ENCODE assay signal across 27 cellular contexts in genomic region chr9:14434971-14435718, GRCh38.
"Had no signal": no experiment of that assay in that cellular context is flagged by ENCODE, and none has a peak within 500 bp of the region (broad histone marks: within the 10 kb centered on the region; RNA-seq: fewer than 3 reads in every experiment).

No MANE protein-coding gene starts in this region.

- DNase-seq: activated CD4-positive, alpha-beta T cell treated with anti-CD3 and anti-CD28 coated beads for 1 hour; activated CD4-positive, alpha-beta T cell treated with anti-CD3 and anti-CD28 coated beads, Interleukin-2, amount 50 U/mL, for 1 hour; activated CD8-positive, alpha-beta T cell treated with anti-CD3 and anti-CD28 coated beads, Interleukin-2, amount 10 ng/mL, durations not matched to agents 7 days and 5 days; activated naive CD4-positive, alpha-beta T cell; activated T-cell treated with anti-CD3 and anti-CD28 coated beads, Interleukin-2, amount 50 U/mL, for 1 hour; adrenal gland; esophagus squamous epithelium; gastrocnemius medialis; islet precursor cell; left colon; naive thymus-derived CD8-positive, alpha-beta T cell; ovary; right lobe of liver; stimulated activated CD4-positive, alpha-beta T cell treated with anti-CD3 and anti-CD28 coated beads, Interleukin-15, amount 100 ng/mL, for 24 hours; stomach; T-cell; transverse colon; uterus had no signal

- H3K36me3 Mint-ChIP-seq: activated naive CD8-positive, alpha-beta T cell; mesothelial cell of epicardium; naive thymus-derived CD8-positive, alpha-beta T cell; stimulated activated memory B cell treated with anti-CD40 and anti-IgM and Interleukin-4, amounts not matched to agents 10 μg/mL and 1 μg/mL and 100 μg/mL, for 72 hours; T-cell had no signal

- H3K4me3 Mint-ChIP-seq: activated CD8-positive, alpha-beta T cell treated with anti-CD3 and anti-CD28 coated beads, Interleukin-2, amount 10 ng/mL, durations not matched to agents 7 days and 5 days; activated naive CD8-positive, alpha-beta T cell; mesothelial cell of epicardium; naive thymus-derived CD8-positive, alpha-beta T cell; stimulated activated memory B cell treated with anti-CD40 and anti-IgM and Interleukin-4, amounts not matched to agents 10 μg/mL and 1 μg/mL and 100 μg/mL, for 72 hours; T-cell had no signal

- H3K27ac Mint-ChIP-seq: activated CD8-positive, alpha-beta T cell treated with anti-CD3 and anti-CD28 coated beads, Interleukin-2, amount 10 ng/mL, durations not matched to agents 7 days and 5 days; activated naive CD8-positive, alpha-beta T cell; mesothelial cell of epicardium; naive thymus-derived CD8-positive, alpha-beta T cell; stimulated activated memory B cell treated with anti-CD40 and anti-IgM and Interleukin-4, amounts not matched to agents 10 μg/mL and 1 μg/mL and 100 μg/mL, for 72 hours; T-cell had no signal

- H3K9me3 Mint-ChIP-seq: mesothelial cell of epicardium; stimulated activated memory B cell treated with anti-CD40 and anti-IgM and Interleukin-4, amounts not matched to agents 10 μg/mL and 1 μg/mL and 100 μg/mL, for 72 hours; T-cell had no signal

- H3K4me1 ChIP-seq: breast epithelium, right lobe of liver, uterus had no signal

- H3K9me3 ChIP-seq: adrenal gland, breast epithelium, esophagus squamous epithelium, gastrocnemius medialis, neutrophil, ovary, prostate gland, right lobe of liver, stomach, transverse colon, uterus had no signal

- H3K36me3 ChIP-seq: adrenal gland, breast epithelium, esophagus squamous epithelium, gastrocnemius medialis, neutrophil, ovary, prostate gland, right lobe of liver, stomach, transverse colon, uterus had no signal

- H3K4me3 ChIP-seq: adrenal gland, breast epithelium, coronary artery, esophagus squamous epithelium, gastrocnemius medialis, lung, ovary, prostate gland, right lobe of liver, smooth muscle cell, stomach, transverse colon, uterus had no signal

- H3K27me3 ChIP-seq: adrenal gland, breast epithelium, esophagus squamous epithelium, gastrocnemius medialis, ovary, right lobe of liver, transverse colon, uterus had no signal

- H3K4me1 Mint-ChIP-seq: stimulated activated memory B cell treated with anti-CD40 and anti-IgM and Interleukin-4, amounts not matched to agents 10 μg/mL and 1 μg/mL and 100 μg/mL, for 72 hours had no signal

- H3K27ac ChIP-seq: adrenal gland, coronary artery, neutrophil, ovary, prostate gland, right lobe of liver, stomach, transverse colon, uterus had no signal

- ATAC-seq: activated CD8-positive, alpha-beta T cell treated with anti-CD3 and anti-CD28 coated beads, Interleukin-2, amount 10 ng/mL, durations not matched to agents 7 days and 5 days; left colon; naive thymus-derived CD8-positive, alpha-beta T cell; stimulated activated memory B cell treated with anti-CD40 and anti-IgM and Interleukin-4, amounts not matched to agents 10 μg/mL and 1 μg/mL and 100 μg/mL, for 72 hours; T-cell had no signal
